Comparison of ENCODE assay signal across 8 cellular contexts in the genomic region with DNA sequence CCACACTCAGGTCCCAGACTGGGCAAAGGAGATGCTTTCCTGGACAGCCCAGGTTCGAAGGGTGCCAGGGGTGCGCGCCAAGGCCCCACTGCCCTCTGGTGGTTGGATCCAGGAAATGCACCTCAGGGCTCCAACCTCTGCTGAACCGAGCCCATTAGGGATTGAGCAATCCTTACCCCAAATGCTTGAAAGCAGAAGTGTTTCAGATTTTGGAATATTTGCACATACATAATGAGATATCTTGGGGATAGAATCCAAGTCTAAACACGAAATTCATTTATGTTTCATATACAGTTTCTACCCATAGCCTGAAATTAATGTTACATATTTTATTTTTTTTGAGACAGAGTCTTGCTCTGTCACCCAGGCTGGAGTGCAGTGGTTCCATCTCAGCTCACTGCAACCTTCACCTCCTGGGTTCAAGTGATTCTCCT.
DNase-seq lines count a peak whose midpoint lies in the region; ATAC-seq and TF ChIP-seq lines count a peak whose summit lies in the region.

No MANE protein-coding gene starts in this region.

- no peak overlapping the region for H3K4me3 ChIP-seq in astrocyte of the cerebellum (ENCODE audit: low read depth, low read length)

- DNase-seq in NCI-H524 (lab: John Stamatoyannopoulos, UW) (peak; percentile 54 to 69), NCI-H524 treated with DMSO at 0.1 percent for 48 hours (lab: John Stamatoyannopoulos, UW) (no peak), NCI-H146 (lab: John Stamatoyannopoulos, UW) (peak; percentile 37), T1000 (lab: John Stamatoyannopoulos, UW) (peak; percentile 64), astrocyte of the cerebellum (ENCODE audit: low read depth) (peak; percentile 49), hypothalamus (lab: John Stamatoyannopoulos, UW) (peak in 43 of 51 donors; percentile 12 to 82 (median 50))
- peak; percentile 68 for DNase-seq in stimulated activated CD4-positive, alpha-beta T cell treated with anti-CD3 and anti-CD28 coated beads, Interleukin-12 subunit alpha, Interleukin-12 subunit beta, amount 100 ng/mL, for 4 hours

- in situ Hi-C loops in astrocyte of the cerebellum (cut with HindIII; ENCODE audit: low sequenced_read_pairs): no loop called here

- no peak for ATAC-seq in GM18909 (IDR thresholded peaks at IDR 0.05; ENCODE audit: poor library complexity, unreplicated experiment)

- peak; percentile 94 for TF ChIP-seq CTCF in astrocyte of the cerebellum (IDR thresholded peaks at IDR 0.05; ENCODE audit: low read depth, low read length, missing control alignments)
